Comparison of ENCODE assay signal across 1 cellular context in the genomic region with DNA sequence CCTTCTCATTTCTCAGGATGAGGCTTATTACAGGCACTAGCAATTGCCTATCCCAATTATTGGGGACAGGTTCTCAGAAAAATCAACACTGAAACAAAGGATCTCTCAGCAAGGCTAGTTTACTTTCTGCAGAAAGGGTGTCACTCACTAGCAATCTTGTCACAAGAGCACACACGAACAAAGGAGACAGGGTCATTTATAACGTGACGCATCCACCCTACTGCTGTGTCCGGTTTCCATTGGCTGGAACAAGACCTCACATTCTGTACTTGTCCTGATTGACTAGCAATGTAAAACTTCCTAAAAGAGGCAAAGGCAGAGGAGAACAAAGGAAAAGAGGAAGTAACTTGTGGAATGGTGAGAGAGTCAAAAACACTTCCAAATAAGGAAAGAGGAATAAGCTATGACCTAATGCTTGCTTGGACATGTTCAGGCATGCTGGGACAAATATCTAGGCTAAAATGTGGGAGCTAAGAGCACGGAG.
TF ChIP-seq lines count a peak whose summit lies in the region.

No MANE protein-coding gene starts in this region.

TF ChIP-seq in WTC11, 78 proteins besides CTCF, POLR2A, EP300 and RAD21 (continued from another document):
- TF ChIP-seq, protein P1, sequence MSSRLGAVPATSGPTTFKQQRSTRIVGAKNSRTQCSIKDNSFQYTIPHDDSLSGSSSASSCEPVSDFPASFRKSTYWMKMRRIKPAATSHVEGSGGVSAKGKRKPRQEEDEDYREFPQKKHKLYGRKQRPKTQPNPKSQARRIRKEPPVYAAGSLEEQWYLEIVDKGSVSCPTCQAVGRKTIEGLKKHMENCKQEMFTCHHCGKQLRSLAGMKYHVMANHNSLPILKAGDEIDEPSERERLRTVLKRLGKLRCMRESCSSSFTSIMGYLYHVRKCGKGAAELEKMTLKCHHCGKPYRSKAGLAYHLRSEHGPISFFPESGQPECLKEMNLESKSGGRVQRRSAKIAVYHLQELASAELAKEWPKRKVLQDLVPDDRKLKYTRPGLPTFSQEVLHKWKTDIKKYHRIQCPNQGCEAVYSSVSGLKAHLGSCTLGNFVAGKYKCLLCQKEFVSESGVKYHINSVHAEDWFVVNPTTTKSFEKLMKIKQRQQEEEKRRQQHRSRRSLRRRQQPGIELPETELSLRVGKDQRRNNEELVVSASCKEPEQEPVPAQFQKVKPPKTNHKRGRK (CRISPR knock-in tag; IDR thresholded peaks at IDR 0.05; ENCODE audit: borderline replicate concordance) = no peak
TF ChIP-seq in WTC11: peak in this region for 0.
